In genomic region chr18:23106575-23106974, GRCh38 we compare ENCODE assay signal across 10 cellular contexts. TPM values are rescaled to one million over a fixed set of nuclear protein-coding genes. Genes with fewer than 3 reads are reported as not detected.
DNase-seq lines count a peak whose midpoint lies in the region; ATAC-seq and TF ChIP-seq lines count a peak whose summit lies in the region.
"Had no signal": no experiment of that assay in that cellular context is flagged by ENCODE, and none has a peak within 500 bp of the region (broad histone marks: within the 10 kb centered on the region; RNA-seq: fewer than 3 reads in every experiment).

No MANE protein-coding gene starts in this region.

- H3K4me1 ChIP-seq in Panc1 (ENCODE audit: control insufficient read depth, insufficient read depth, low read length) (peaks cover 57% of the 10 kb centered on the region), left ventricle myocardium inferior (no peaks in the 10 kb centered on the region)

- peaks cover 16% of the 10 kb centered on the region for H3K4me1 Mint-ChIP-seq in endothelial cell (ENCODE audit: unreplicated experiment)
- H3K4me1 Mint-ChIP-seq in activated T-helper 1 cell treated with anti-CD3 and anti-CD28 coated beads, Interleukin-12 subunit alpha, Interleukin-12 subunit beta, Interleukin-2, Interleukin-4 antibody, amounts not matched to agents 30 ng/mL and 10 ng/mL and 1 ng/mL, durations not matched to agents 14 hours and 24 hours and 36 hours (ENCODE audit: low read depth): no peaks in the 10 kb centered on the region

- H3K9me3 ChIP-seq in Panc1 (ENCODE audit: control insufficient read depth, insufficient read depth, low read depth, low read length) (no peaks in the 10 kb centered on the region), left ventricle myocardium inferior (replicated peaks) (no peaks in the 10 kb centered on the region)

- peaks cover 4% of the 10 kb centered on the region for H3K27me3 Mint-ChIP-seq in endothelial cell (ENCODE audit: unreplicated experiment)
- H3K27me3 Mint-ChIP-seq in activated T-helper 1 cell treated with anti-CD3 and anti-CD28 coated beads, Interleukin-12 subunit alpha, Interleukin-12 subunit beta, Interleukin-2, Interleukin-4 antibody, amounts not matched to agents 30 ng/mL and 10 ng/mL and 1 ng/mL, durations not matched to agents 14 hours and 24 hours and 36 hours (ENCODE audit: insufficient read depth): peaks cover 5% of the 10 kb centered on the region

- ATAC-seq in Panc1: peak; percentile 91

- H3K4me3 ChIP-seq in Panc1 (ENCODE audit: low read depth in 2 of 2, low read length in 2 of 2) (no peak overlapping the region; a peak in 1 of 4 replicates), left ventricle myocardium inferior (no peak overlapping the region)

- H3K36me3 Mint-ChIP-seq in endothelial cell (ENCODE audit: low read depth, unreplicated experiment): no peaks in the 10 kb centered on the region
- H3K36me3 Mint-ChIP-seq in activated T-helper 1 cell treated with anti-CD3 and anti-CD28 coated beads, Interleukin-12 subunit alpha, Interleukin-12 subunit beta, Interleukin-2, Interleukin-4 antibody, amounts not matched to agents 30 ng/mL and 10 ng/mL and 1 ng/mL, durations not matched to agents 14 hours and 24 hours and 36 hours (ENCODE audit: low read depth): no peaks in the 10 kb centered on the region

- intact Hi-C loops in Panc1 (cut with micrococcal nuclease; ENCODE audit: unreplicated experiment) (loop anchor here (10.0 kb wide), 1 partner anchor 82 kb away; no protein-coding TSS in a partner anchor), posterior vena cava (cut with DNase I) (no loop called here), left ventricle myocardium inferior (cut with micrococcal nuclease) (no loop called here)
- intact Hi-C loops in activated T-helper 1 cell treated with anti-CD3 and anti-CD28 coated beads, Interleukin-12 subunit alpha, Interleukin-12 subunit beta, Interleukin-2, Interleukin-4 antibody, amounts not matched to agents 30 ng/mL and 10 ng/mL and 1 ng/mL, durations not matched to agents 14 hours and 24 hours and 36 hours (cut with micrococcal nuclease): no loop called here

- in situ Hi-C loops in Panc1 (cut with HindIII; ENCODE audit: low pct_unique_long_range_greater_than_20kb, low sequenced_read_pairs): no loop called here

- H3K4me3 Mint-ChIP-seq in endothelial cell (ENCODE audit: unreplicated experiment): no peak overlapping the region
- no peak overlapping the region for H3K4me3 Mint-ChIP-seq in activated T-helper 1 cell treated with anti-CD3 and anti-CD28 coated beads, Interleukin-12 subunit alpha, Interleukin-12 subunit beta, Interleukin-2, Interleukin-4 antibody, amounts not matched to agents 30 ng/mL and 10 ng/mL and 1 ng/mL, durations not matched to agents 14 hours and 24 hours and 36 hours

- H3K36me3 ChIP-seq in Panc1 (ENCODE audit: control insufficient read depth, insufficient read depth, low read length) (no peaks in the 10 kb centered on the region), left ventricle myocardium inferior (no peaks in the 10 kb centered on the region)

- CTCF ChIA-PET in Panc1 (lab: Charles Lee): no interaction called here

- H3K27me3 ChIP-seq in Panc1 (ENCODE audit: control insufficient read depth, insufficient read depth, low read length) (no peaks in the 10 kb centered on the region), left ventricle myocardium inferior (ENCODE audit: low read depth) (peaks cover 25% of the 10 kb centered on the region)

- no TSS peak for BruUV-seq in Panc1 (replicated peaks; lab: Mats Ljungman, UMichigan)

- H3K27ac Mint-ChIP-seq in endothelial cell (ENCODE audit: unreplicated experiment): peak overlapping the region; percentile 61
- H3K27ac Mint-ChIP-seq in activated T-helper 1 cell treated with anti-CD3 and anti-CD28 coated beads, Interleukin-12 subunit alpha, Interleukin-12 subunit beta, Interleukin-2, Interleukin-4 antibody, amounts not matched to agents 30 ng/mL and 10 ng/mL and 1 ng/mL, durations not matched to agents 14 hours and 24 hours and 36 hours: no peak overlapping the region

- no peaks in the 10 kb centered on the region for H3K9me3 Mint-ChIP-seq in endothelial cell (ENCODE audit: unreplicated experiment)
- H3K9me3 Mint-ChIP-seq in activated T-helper 1 cell treated with anti-CD3 and anti-CD28 coated beads, Interleukin-12 subunit alpha, Interleukin-12 subunit beta, Interleukin-2, Interleukin-4 antibody, amounts not matched to agents 30 ng/mL and 10 ng/mL and 1 ng/mL, durations not matched to agents 14 hours and 24 hours and 36 hours: no peaks in the 10 kb centered on the region

- DNase-seq in ELR (ENCODE audit: low read depth) (peak; percentile 97), Panc1 (ENCODE audit: low read depth, low spot score) (peak; percentile 93), endothelial cell (ENCODE audit: low spot score) (no peak), posterior vena cava (ENCODE audit: low spot score) (peak; percentile 77), NCI-H345 (lab: John Stamatoyannopoulos, UW) (no peak), left ventricle myocardium inferior (no peak), nucleus accumbens (lab: John Stamatoyannopoulos, UW) (no peak)
- no peak for DNase-seq in activated T-helper 1 cell treated with anti-CD3 and anti-CD28 coated beads, Interleukin-12 subunit alpha, Interleukin-12 subunit beta, Interleukin-2, Interleukin-4 antibody, amounts not matched to agents 30 ng/mL and 10 ng/mL and 1 ng/mL, durations not matched to agents 14 hours and 24 hours and 36 hours (ENCODE audit: low spot score)
- DNase-seq: activated gamma-delta T cell, NCI-H524 had no signal

- TF ChIP-seq CTCF in Panc1 (IDR thresholded peaks at IDR 0.05): no peak
- TF ChIP-seq CTCF in endothelial cell (IDR thresholded peaks at IDR 0.05; ENCODE audit: unreplicated experiment): no peak
- TF ChIP-seq CTCF in left ventricle myocardium inferior (IDR thresholded peaks at IDR 0.05; ENCODE audit: borderline replicate concordance): no peak

- H3K27ac ChIP-seq in Panc1 (ENCODE audit: low read length) (peak overlapping the region; percentile 89), left ventricle myocardium inferior (replicated peaks) (no peak overlapping the region)

- POLR2A ChIA-PET in Panc1 (lab: Charles Lee): interaction anchor here (0.5 to 1.1 kb wide), 2 partner anchors 28 to 30 kb away, joined by 5 to 8 read pairs; no protein-coding TSS in a partner anchor

RNA-seq across cellular contexts. Expression of gene CABLES1, which starts 28.7 kb away (rescaled TPM):
- 66.4 TPM for total RNA-seq in Panc1 (2021; ENCODE audit: unreplicated experiment)
- 43.4 TPM for polyA plus RNA-seq in Panc1 (2012; ENCODE audit: insufficient read length)
- total RNA-seq in endothelial cell (ENCODE audit: unreplicated experiment): 24.9 TPM
- total RNA-seq in posterior vena cava: 10 to 100 TPM in 1 of 2 donors, 1 to 10 TPM in 1; 9.3 to 10.8 TPM
- total RNA-seq in left ventricle myocardium inferior: 2.7 TPM
- total RNA-seq in activated T-helper 1 cell treated with anti-CD3 and anti-CD28 coated beads, Interleukin-12 subunit alpha, Interleukin-12 subunit beta, Interleukin-2, Interleukin-4 antibody, amounts not matched to agents 30 ng/mL and 10 ng/mL and 1 ng/mL, durations not matched to agents 14 hours and 24 hours and 36 hours: 3.1 and 3.2 TPM in 2 replicates

Comparison
In these comparisons a context has a peak if more than half of its experiments do, and no peak if none do; other contexts are left out.
1. DNase-seq: peak in ELR (single experiment), Panc1 (single experiment) and posterior vena cava (single experiment); none in endothelial cell (single experiment), NCI-H345 (single experiment), left ventricle myocardium inferior (single experiment), activated T-helper 1 cell treated with anti-CD3 and anti-CD28 coated beads, Interleukin-12 subunit alpha, Interleukin-12 subunit beta, Interleukin-2, Interleukin-4 antibody, amounts not matched to agents 30 ng/mL and 10 ng/mL and 1 ng/mL, durations not matched to agents 14 hours and 24 hours and 36 hours (single experiment) and nucleus accumbens (0 of 56).